Comparison of ENCODE assay signal across 29 cellular contexts in the genomic region with DNA sequence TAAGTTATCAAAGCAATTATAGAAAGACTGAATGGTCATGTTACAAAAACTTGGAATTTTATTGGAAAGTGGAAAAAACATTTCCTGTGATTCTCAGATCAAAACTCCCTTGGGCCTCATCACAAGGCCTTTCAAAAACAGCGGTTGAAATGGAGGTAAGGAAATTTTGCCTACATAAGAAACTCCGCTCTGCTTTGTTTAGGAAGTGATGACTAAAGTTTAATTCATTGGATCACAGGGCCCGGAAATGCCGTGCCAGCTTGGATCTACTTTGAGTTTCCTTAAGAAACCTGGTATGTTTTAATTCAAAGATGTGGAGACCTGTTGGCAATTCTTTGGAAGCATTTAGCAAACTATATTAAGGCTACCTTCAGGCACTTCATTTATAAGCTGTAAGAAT.
"Had no signal": no experiment of that assay in that cellular context is flagged by ENCODE, and none has a peak within 500 bp of the region (broad histone marks: within the 10 kb centered on the region; RNA-seq: fewer than 3 reads in every experiment).

No MANE protein-coding gene starts in this region.

- H3K4me2 ChIP-seq: hepatocyte, neural progenitor cell, smooth muscle cell had no signal

- H3K27ac ChIP-seq: dorsolateral prefrontal cortex, esophagus muscularis mucosa, heart left ventricle, hepatocyte, left lung, neural progenitor cell, parathyroid adenoma, prostate gland, right atrium auricular region, suprapubic skin, transverse colon, upper lobe of right lung, uterus had no signal

- H3K79me2 ChIP-seq: hepatocyte, parathyroid adenoma had no signal

- H2AFZ ChIP-seq: hepatocyte, neural progenitor cell, parathyroid adenoma had no signal

- DNase-seq: cortex of kidney; dorsolateral prefrontal cortex; effector CD4-positive, alpha-beta T cell; endodermal cell; heart left ventricle; kidney; left cardiac atrium; left lung; mesendoderm; midbrain; naive thymus-derived CD4-positive, alpha-beta T cell; stimulated activated CD4-positive, alpha-beta T cell treated with anti-CD3 and anti-CD28 coated beads, Interleukin-12 subunit alpha, Interleukin-12 subunit beta, amount 100 ng/mL, for 4 hours; stimulated activated CD4-positive, alpha-beta T cell treated with anti-CD3 and anti-CD28 coated beads, Interleukin-1b, Interleukin-23, amount 100 ng/mL, for 48 hours; stimulated activated CD4-positive, alpha-beta T cell treated with anti-CD3 and anti-CD28 coated beads, Interleukin-4, amount 100 ng/mL, for 1 hour; stimulated activated CD8-positive, alpha-beta memory T cell treated with anti-CD3 and anti-CD28 coated beads, Interleukin-4, amount 100 ng/mL, for 48 hours; stimulated activated naive CD4-positive, alpha-beta T cell; stimulated activated naive CD8-positive, alpha-beta T cell treated with anti-CD3 and anti-CD28 coated beads, Interleukin-15, amount 100 ng/mL, for 72 hours; transverse colon; upper lobe of right lung; uterus had no signal

- H3K36me3 ChIP-seq: esophagus muscularis mucosa, heart left ventricle, left lung, neural progenitor cell, prostate gland, right atrium auricular region, suprapubic skin, transverse colon, upper lobe of right lung, uterus had no signal

- H3K9ac ChIP-seq: neural progenitor cell, parathyroid adenoma had no signal

- ATAC-seq: heart left ventricle; left cardiac atrium; left lung; naive thymus-derived CD4-positive, alpha-beta T cell; sciatic nerve; stimulated activated naive CD8-positive, alpha-beta T cell treated with anti-CD3 and anti-CD28 coated beads, Interleukin-15, amount 100 ng/mL, for 72 hours; upper lobe of right lung had no signal

- H3K4me3 ChIP-seq: dorsolateral prefrontal cortex, esophagus muscularis mucosa, heart left ventricle, hepatocyte, left lung, neural progenitor cell, prostate gland, right atrium auricular region, smooth muscle cell, suprapubic skin, transverse colon, upper lobe of right lung, uterus had no signal

- H3K4me1 ChIP-seq: left lung, neural progenitor cell, parathyroid adenoma, prostate gland, right atrium auricular region, suprapubic skin, transverse colon, upper lobe of right lung, uterus had no signal

- H3K9me3 ChIP-seq: prostate gland, suprapubic skin, transverse colon, upper lobe of right lung, uterus had no signal

- H3K27me3 ChIP-seq: dorsolateral prefrontal cortex, esophagus muscularis mucosa, heart left ventricle, hepatocyte, left lung, neural progenitor cell, right atrium auricular region, suprapubic skin, transverse colon, upper lobe of right lung, uterus had no signal
